Comparison of ENCODE assay signal across 8 cellular contexts in the genomic region with DNA sequence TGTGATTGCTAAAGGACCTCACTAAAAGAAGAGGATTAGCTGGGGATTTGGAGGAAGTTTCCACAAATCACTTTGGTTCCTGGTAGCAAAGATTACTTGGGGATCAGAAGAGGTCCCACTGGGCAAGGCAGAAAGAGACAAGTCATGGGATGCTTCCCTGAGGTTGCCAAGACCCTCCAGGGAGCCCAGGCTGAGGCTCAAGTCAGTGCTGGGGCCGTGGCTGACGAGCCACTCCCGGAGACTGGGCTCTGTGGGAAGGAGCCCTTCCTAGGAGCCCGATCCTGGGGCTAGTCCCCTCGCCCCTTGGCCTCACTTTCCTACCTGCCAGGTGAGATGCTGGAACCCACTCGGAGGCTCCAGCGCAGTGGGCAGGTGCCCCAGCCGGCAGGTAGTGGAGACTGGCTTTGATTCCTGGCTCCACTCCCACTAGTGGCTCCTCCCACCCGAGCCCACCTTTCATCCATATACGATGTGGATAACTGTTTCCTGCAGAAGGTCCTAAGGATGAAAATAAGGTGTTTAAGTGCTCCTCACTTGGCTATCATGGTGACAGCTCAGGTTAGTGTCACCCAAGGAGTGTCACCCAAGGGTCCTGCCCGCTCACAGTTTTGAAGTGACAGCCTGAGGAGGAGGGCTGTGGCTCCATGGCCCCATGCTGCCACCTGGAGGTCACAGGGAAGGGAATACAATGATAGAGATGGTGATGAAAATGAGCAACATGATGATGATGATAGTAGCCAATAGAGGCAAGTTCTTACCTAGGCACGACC.
DNase-seq lines count a peak whose midpoint lies in the region; ATAC-seq, FAIRE-seq and TF ChIP-seq lines count a peak whose summit lies in the region.

No MANE protein-coding gene starts in this region.

- H4K20me1 ChIP-seq in smooth muscle cell (ENCODE audit: low read depth), result no peaks in the 10 kb centered on the region

- no peak overlapping the region for H3K4me3 ChIP-seq in smooth muscle cell

- peak; percentile 82 for FAIRE-seq in GM18507 (lab: Jason Lieb, UNC)

- peak; percentile 30 for DNase-seq in GM18507 (ENCODE audit: extremely low spot score, insufficient read length, low read depth)
- DNase-seq in NCI-H1417 (lab: John Stamatoyannopoulos, UW), result peak; percentile 67 to 87 (median 71)
- DNase-seq in T-helper 17 cell, result peak; percentile 36 to 47 (median 45)
- DNase-seq in amygdala (lab: John Stamatoyannopoulos, UW), result peak in 34 of 56 donors; percentile 2 to 74 (median 27)
- DNase-seq in hepatic stellate cell (ENCODE audit: low spot score), result peak; percentile 52
- DNase-seq in smooth muscle cell (lab: John Stamatoyannopoulos, UW; ENCODE audit: unreplicated experiment), result peak; percentile 4

- H3K4me3 Mint-ChIP-seq in T-helper 17 cell, result no peak overlapping the region

- no peak overlapping the region for H3K4me2 ChIP-seq in smooth muscle cell

- no peaks in the 10 kb centered on the region for H3K27me3 Mint-ChIP-seq in T-helper 17 cell

- H3K9me3 ChIP-seq in T-helper 17 cell (ENCODE audit: control insufficient read depth, low read length, poor library complexity, severe bottlenecking) (peaks cover 5% of the 10 kb centered on the region), smooth muscle cell (replicated peaks; ENCODE audit: low read depth) (no peaks in the 10 kb centered on the region)

- H3K27ac ChIP-seq in 22Rv1 (no peak overlapping the region), smooth muscle cell (ENCODE audit: low read depth) (no peak overlapping the region)

- no peak overlapping the region for H2AFZ ChIP-seq in smooth muscle cell (ENCODE audit: low read depth)

- no peaks in the 10 kb centered on the region for H3F3A ChIP-seq in smooth muscle cell (ENCODE audit: low read depth)

- H3K27me3 ChIP-seq in smooth muscle cell (ENCODE audit: low read depth), result no peaks in the 10 kb centered on the region

- no peaks in the 10 kb centered on the region for H3K36me3 ChIP-seq in smooth muscle cell (ENCODE audit: low read depth)

- ATAC-seq in T-helper 17 cell, result peak; percentile 52
- no peak for ATAC-seq in GM21528 (IDR thresholded peaks at IDR 0.05; ENCODE audit: low FRiP score, unreplicated experiment)

- peaks cover 6% of the 10 kb centered on the region for H3K4me1 Mint-ChIP-seq in T-helper 17 cell

- H3K9ac ChIP-seq in smooth muscle cell (ENCODE audit: low read depth), result no peak overlapping the region

- peaks cover 5% of the 10 kb centered on the region for H3K36me3 Mint-ChIP-seq in T-helper 17 cell (ENCODE audit: low read depth)

- H3K79me2 ChIP-seq in smooth muscle cell (ENCODE audit: low read depth), result no peaks in the 10 kb centered on the region

- H3K4me1 ChIP-seq in smooth muscle cell (ENCODE audit: low read depth), result peaks cover 3% of the 10 kb centered on the region

- peak overlapping the region; percentile 10 for H3K27ac Mint-ChIP-seq in T-helper 17 cell

- TF ChIP-seq CTCF in 22Rv1 (IDR thresholded peaks at IDR 0.05) (peak; percentile 89), smooth muscle cell (IDR thresholded peaks at IDR 0.05; ENCODE audit: borderline replicate concordance, insufficient read depth, poor library complexity, severe bottlenecking) (peak; percentile 80)

- 78% methylated on average over 12 of the region's 12 CpGs for WGBS in smooth muscle cell (ENCODE audit: low lambda C conversion rate)

Comparison
In these comparisons a context has a peak if more than half of its experiments do, and no peak if none do; other contexts are left out.
1. DNase-seq: peak in every context shown above with its lines; median percentile 71 in NCI-H1417; 52 in hepatic stellate cell; 45 in T-helper 17 cell; 30 in GM18507; 27 in amygdala; 4 in smooth muscle cell.